Comparison of ENCODE assay signal across 8 cellular contexts in genomic region chr19:49145485-49146407, GRCh38. TPM values are rescaled to one million over a fixed set of nuclear protein-coding genes. Genes with fewer than 3 reads are reported as not detected.
DNase-seq lines count a peak whose midpoint lies in the region; ATAC-seq and TF ChIP-seq lines count a peak whose summit lies in the region.

No MANE protein-coding gene starts in this region.

- peaks cover 33 to 40% of the 10 kb centered on the region in 2 donors for H3K4me1 ChIP-seq in mucosa of rectum (ENCODE audit: control insufficient read depth in 2 of 2, insufficient read depth in 2 of 2, low read length in 2 of 2)

- TF ChIP-seq CTCF in epithelial cell of proximal tubule (conservative IDR thresholded peaks at IDR 0.05; ENCODE audit: low read depth, low read length), result peak; percentile 81

- no peak overlapping the region for H3K27ac ChIP-seq in mucosa of rectum (ENCODE audit: low read depth in 2 of 2, low read length in 2 of 2)

- DNase-seq in SKM-1 (lab: John Stamatoyannopoulos, UW; ENCODE audit: unreplicated experiment) (peak; percentile 17), SKM-1 treated with dmso at 0.1 percent for 144 hours (lab: John Stamatoyannopoulos, UW; ENCODE audit: unreplicated experiment) (no peak), NCI-H774 (lab: John Stamatoyannopoulos, UW) (peak; percentile 56), activated T-cell treated with anti-CD3 and anti-CD28 coated beads for 24 hours (ENCODE audit: low read depth) (peak; percentile 67), epithelial cell of proximal tubule (ENCODE audit: low read depth) (no peak)
- peak; percentile 65 for DNase-seq in stimulated activated CD8-positive, alpha-beta memory T cell treated with anti-CD3 and anti-CD28 coated beads, Interleukin-4, amount 100 ng/mL, for 24 hours (ENCODE audit: low read depth)

- no peak overlapping the region for H3K9ac ChIP-seq in mucosa of rectum (ENCODE audit: low read depth in 1 of 2, low read length in 2 of 2)

- no peaks in the 10 kb centered on the region for H3K36me3 ChIP-seq in mucosa of rectum (ENCODE audit: control insufficient read depth in 2 of 2, insufficient read depth in 2 of 2, low read length in 2 of 2)

- peak overlapping the region; percentile 36 for H3K4me3 ChIP-seq in epithelial cell of proximal tubule (ENCODE audit: low read depth, low read length)
- peak overlapping the region; percentile 20 to 25 for H3K4me3 ChIP-seq in mucosa of rectum (ENCODE audit: low read length in 2 of 2)

- no peaks in the 10 kb centered on the region for H3K9me3 ChIP-seq in mucosa of rectum (ENCODE audit: control insufficient read depth in 2 of 2, low read length in 2 of 2)

- no peak for ATAC-seq in HG02852 (IDR thresholded peaks at IDR 0.05; ENCODE audit: unreplicated experiment)

- no peaks in the 10 kb centered on the region for H3K27me3 ChIP-seq in mucosa of rectum (ENCODE audit: control insufficient read depth in 2 of 2, insufficient read depth in 2 of 2, low read length in 2 of 2)

RNA-seq across cellular contexts. Expression of gene HRC, which starts 9.4 kb away (rescaled TPM):
- total RNA-seq in epithelial cell of proximal tubule, result not detected in 2 replicates

RNA-seq across cellular contexts. Expression of gene TRPM4, which starts 11.8 kb away (rescaled TPM):
- 11.6 and 13.3 TPM in 2 replicates for total RNA-seq in epithelial cell of proximal tubule

RNA-seq across cellular contexts. Expression of gene PPFIA3, which starts 26.4 kb away (rescaled TPM):
- total RNA-seq in epithelial cell of proximal tubule, result 1.7 and 3.3 TPM in 2 replicates

RNA-seq across cellular contexts. Expression of gene C19orf73, which starts 26.8 kb away (rescaled TPM):
- total RNA-seq in epithelial cell of proximal tubule, result 2.7 and 10.3 TPM in 2 replicates

RNA-seq across cellular contexts. Expression of gene LIN7B, which starts 31.6 kb away (rescaled TPM):
- 2.2 and 3.7 TPM in 2 replicates for total RNA-seq in epithelial cell of proximal tubule

Comparison
In these comparisons a context has a peak if more than half of its experiments do, and no peak if none do; other contexts are left out.
1. DNase-seq: peak in SKM-1 (single experiment), NCI-H774 (single experiment), activated T-cell treated with anti-CD3 and anti-CD28 coated beads for 24 hours (single experiment) and stimulated activated CD8-positive, alpha-beta memory T cell treated with anti-CD3 and anti-CD28 coated beads, Interleukin-4, amount 100 ng/mL, for 24 hours (single experiment); none in SKM-1 treated with dmso at 0.1 percent for 144 hours (single experiment) and epithelial cell of proximal tubule (single experiment).